Comparison of ENCODE assay signal across 1 cellular context in genomic region chr7:3194501-3195141, GRCh38.
TF ChIP-seq lines count a peak whose summit lies in the region.

No MANE protein-coding gene starts in this region.

TF ChIP-seq in endothelial cell of umbilical vein, 7 proteins besides CTCF, POLR2A, EP300 and RAD21 (continued from another document):
- TF ChIP-seq MAX (IDR thresholded peaks at IDR 0.05; ENCODE audit: insufficient read depth, insufficient read length) (no peak), MYC (IDR thresholded peaks at IDR 0.05; ENCODE audit: low read depth, low read length) (no peak), POLR2AphosphoS5 (IDR thresholded peaks at IDR 0.05; ENCODE audit: insufficient read depth, low read depth, low read length) (peak; percentile 17), JUN (IDR thresholded peaks at IDR 0.05; ENCODE audit: borderline replicate concordance, insufficient read depth, insufficient read length, low read depth) (peak; percentile 51)
